ENCODE assay signal across 1 cellular context in the genomic region with DNA sequence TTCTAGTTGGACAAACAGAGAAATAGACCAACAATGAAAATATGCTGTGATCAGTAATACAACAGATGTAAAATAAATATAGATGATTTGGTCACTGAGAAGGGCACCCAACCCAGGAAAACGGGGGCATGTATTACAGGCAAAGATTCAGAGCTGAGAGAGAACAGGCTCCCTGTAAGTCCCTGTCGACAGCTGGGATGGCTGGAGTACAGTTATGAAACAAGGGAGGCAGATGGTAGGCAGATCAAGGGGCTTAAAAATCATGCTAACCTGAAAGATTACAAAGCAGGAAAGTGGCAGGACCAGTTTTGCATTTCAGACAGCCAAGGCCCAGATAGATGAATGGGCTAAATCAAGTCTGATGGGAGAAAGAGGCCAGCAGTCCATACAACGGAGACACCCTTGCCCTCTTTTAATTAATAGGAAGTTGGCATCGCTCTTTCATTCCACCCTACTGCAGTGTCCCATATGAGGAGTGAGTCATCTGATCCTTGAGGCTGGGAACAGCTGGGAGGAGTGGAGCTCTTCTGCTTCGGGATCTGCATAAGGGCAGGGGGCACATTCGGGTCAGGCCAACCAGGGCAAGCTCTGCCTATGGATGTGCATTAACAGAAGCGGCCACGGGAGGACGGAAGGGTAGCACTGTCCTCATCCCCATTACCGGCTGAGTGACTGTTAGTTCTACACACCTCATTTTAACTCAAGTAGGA.
TF ChIP-seq lines count a peak whose summit lies in the region.

No MANE protein-coding gene starts in this region.

TF ChIP-seq in GM23338, 12 proteins besides CTCF, POLR2A, EP300 and RAD21 (continued from another document):
- TF ChIP-seq, protein P1, sequence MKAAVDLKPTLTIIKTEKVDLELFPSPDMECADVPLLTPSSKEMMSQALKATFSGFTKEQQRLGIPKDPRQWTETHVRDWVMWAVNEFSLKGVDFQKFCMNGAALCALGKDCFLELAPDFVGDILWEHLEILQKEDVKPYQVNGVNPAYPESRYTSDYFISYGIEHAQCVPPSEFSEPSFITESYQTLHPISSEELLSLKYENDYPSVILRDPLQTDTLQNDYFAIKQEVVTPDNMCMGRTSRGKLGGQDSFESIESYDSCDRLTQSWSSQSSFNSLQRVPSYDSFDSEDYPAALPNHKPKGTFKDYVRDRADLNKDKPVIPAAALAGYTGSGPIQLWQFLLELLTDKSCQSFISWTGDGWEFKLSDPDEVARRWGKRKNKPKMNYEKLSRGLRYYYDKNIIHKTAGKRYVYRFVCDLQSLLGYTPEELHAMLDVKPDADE (IDR thresholded peaks at IDR 0.05), result no peak
- TF ChIP-seq NANOG (IDR thresholded peaks at IDR 0.05; ENCODE audit: borderline replicate concordance) (no peak), STAT1 (IDR thresholded peaks at IDR 0.05; ENCODE audit: unreplicated experiment) (no peak), EZH2 (IDR thresholded peaks at IDR 0.05; ENCODE audit: low read depth, unreplicated experiment) (no peak), CREB1 (CRISPR knock-in tag; IDR thresholded peaks at IDR 0.05; ENCODE audit: low read depth) (no peak), JUNB (IDR thresholded peaks at IDR 0.05; ENCODE audit: unreplicated experiment) (no peak), ZNF331 (CRISPR knock-in tag; IDR thresholded peaks at IDR 0.05; ENCODE audit: low read depth) (no peak), POLR2AphosphoS5 (IDR thresholded peaks at IDR 0.05; ENCODE audit: low read depth) (no peak), ZNF114 (CRISPR knock-in tag; IDR thresholded peaks at IDR 0.05) (no peak)
- TF ChIP-seq, protein P2, sequence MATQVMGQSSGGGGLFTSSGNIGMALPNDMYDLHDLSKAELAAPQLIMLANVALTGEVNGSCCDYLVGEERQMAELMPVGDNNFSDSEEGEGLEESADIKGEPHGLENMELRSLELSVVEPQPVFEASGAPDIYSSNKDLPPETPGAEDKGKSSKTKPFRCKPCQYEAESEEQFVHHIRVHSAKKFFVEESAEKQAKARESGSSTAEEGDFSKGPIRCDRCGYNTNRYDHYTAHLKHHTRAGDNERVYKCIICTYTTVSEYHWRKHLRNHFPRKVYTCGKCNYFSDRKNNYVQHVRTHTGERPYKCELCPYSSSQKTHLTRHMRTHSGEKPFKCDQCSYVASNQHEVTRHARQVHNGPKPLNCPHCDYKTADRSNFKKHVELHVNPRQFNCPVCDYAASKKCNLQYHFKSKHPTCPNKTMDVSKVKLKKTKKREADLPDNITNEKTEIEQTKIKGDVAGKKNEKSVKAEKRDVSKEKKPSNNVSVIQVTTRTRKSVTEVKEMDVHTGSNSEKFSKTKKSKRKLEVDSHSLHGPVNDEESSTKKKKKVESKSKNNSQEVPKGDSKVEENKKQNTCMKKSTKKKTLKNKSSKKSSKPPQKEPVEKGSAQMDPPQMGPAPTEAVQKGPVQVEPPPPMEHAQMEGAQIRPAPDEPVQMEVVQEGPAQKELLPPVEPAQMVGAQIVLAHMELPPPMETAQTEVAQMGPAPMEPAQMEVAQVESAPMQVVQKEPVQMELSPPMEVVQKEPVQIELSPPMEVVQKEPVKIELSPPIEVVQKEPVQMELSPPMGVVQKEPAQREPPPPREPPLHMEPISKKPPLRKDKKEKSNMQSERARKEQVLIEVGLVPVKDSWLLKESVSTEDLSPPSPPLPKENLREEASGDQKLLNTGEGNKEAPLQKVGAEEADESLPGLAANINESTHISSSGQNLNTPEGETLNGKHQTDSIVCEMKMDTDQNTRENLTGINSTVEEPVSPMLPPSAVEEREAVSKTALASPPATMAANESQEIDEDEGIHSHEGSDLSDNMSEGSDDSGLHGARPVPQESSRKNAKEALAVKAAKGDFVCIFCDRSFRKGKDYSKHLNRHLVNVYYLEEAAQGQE (IDR thresholded peaks at IDR 0.05; ENCODE audit: unreplicated experiment), result no peak
